Comparison of ENCODE assay signal across 11 cellular contexts in the genomic region with DNA sequence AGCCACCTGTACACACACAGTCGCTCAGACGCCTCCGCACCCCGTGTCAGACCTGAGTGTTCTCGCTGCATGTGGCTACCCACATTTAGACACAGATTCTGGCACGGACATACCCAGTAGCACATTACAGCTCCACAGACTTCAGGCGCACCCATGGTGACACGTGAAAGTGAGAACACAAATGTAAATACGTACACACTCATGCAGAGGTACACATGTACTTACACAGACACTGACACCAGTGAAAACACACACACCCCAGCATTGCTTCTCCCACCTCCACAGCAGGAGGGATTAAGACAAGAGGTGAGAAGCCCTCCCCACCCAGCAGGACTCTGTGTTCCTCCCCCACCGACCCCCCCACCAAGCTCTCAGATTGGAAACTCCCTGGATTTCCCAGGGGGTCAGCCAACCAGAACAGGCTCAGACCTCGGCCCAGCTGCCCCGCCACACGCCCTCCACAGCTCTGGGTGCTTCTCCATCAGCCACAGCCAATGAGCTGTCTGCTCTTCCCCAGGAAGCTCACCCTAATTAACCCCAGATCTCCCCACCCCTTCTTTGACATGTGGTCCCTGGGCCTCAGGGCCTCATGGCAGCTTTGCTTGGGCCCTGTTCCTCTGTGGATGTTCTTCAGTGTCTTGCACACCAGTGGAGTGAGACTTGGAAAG. TPM values are rescaled to one million over a fixed set of nuclear protein-coding genes. Genes with fewer than 3 reads are reported as not detected.
DNase-seq lines count a peak whose midpoint lies in the region; ATAC-seq lines count a peak whose summit lies in the region.
"Had no signal": no experiment of that assay in that cellular context is flagged by ENCODE, and none has a peak within 500 bp of the region (broad histone marks: within the 10 kb centered on the region; RNA-seq: fewer than 3 reads in every experiment).

No MANE protein-coding gene starts in this region.

- H3K18ac ChIP-seq in trophoblast cell (ENCODE audit: low read length), result no peak overlapping the region

- no peak overlapping the region for H3K14ac ChIP-seq in trophoblast cell (ENCODE audit: low read length)

- H2AFZ ChIP-seq in trophoblast cell (ENCODE audit: insufficient read depth, low read length, poor library complexity), result no peak overlapping the region
- H2AFZ ChIP-seq: PC-9 had no signal

- H2BK120ac ChIP-seq in trophoblast cell (ENCODE audit: insufficient read depth, low read length, poor library complexity), result no peak overlapping the region

- no peaks in the 10 kb centered on the region for H3K36me3 Mint-ChIP-seq in stimulated activated memory B cell treated with anti-CD40 and anti-IgM and Interleukin-4, amounts not matched to agents 10 μg/mL and 1 μg/mL and 100 μg/mL, for 72 hours

- no peak overlapping the region for H2AK5ac ChIP-seq in trophoblast cell (ENCODE audit: low read length)

- H3K23ac ChIP-seq in trophoblast cell (ENCODE audit: low read length), result no peak overlapping the region

- no peak overlapping the region for H2BK12ac ChIP-seq in trophoblast cell (ENCODE audit: low read length)

- no peak overlapping the region for H4K91ac ChIP-seq in trophoblast cell (ENCODE audit: low read depth, low read length)

- no peak overlapping the region for H3K4me2 ChIP-seq in trophoblast cell (ENCODE audit: low read length)
- H3K4me2 ChIP-seq: PC-9 had no signal

- H3K4me3 Mint-ChIP-seq in stimulated activated memory B cell treated with anti-CD40 and anti-IgM and Interleukin-4, amounts not matched to agents 10 μg/mL and 1 μg/mL and 100 μg/mL, for 72 hours, result peak overlapping the region; percentile 10
- H3K4me3 Mint-ChIP-seq: dendritic cell treated with granulocyte-macrophage colony-stimulating factor and Interleukin-4, amounts not matched to agents 40 ng/mL and 50 ng/mL, for 4 days had no signal

- no peaks in the 10 kb centered on the region for H3K9me3 Mint-ChIP-seq in stimulated activated memory B cell treated with anti-CD40 and anti-IgM and Interleukin-4, amounts not matched to agents 10 μg/mL and 1 μg/mL and 100 μg/mL, for 72 hours
- H3K9me3 Mint-ChIP-seq: dendritic cell treated with granulocyte-macrophage colony-stimulating factor and Interleukin-4, amounts not matched to agents 40 ng/mL and 50 ng/mL, for 4 days had no signal

- no peak overlapping the region for H3K4ac ChIP-seq in trophoblast cell (ENCODE audit: low read depth, low read length)

- H3K4me1 Mint-ChIP-seq in stimulated activated memory B cell treated with anti-CD40 and anti-IgM and Interleukin-4, amounts not matched to agents 10 μg/mL and 1 μg/mL and 100 μg/mL, for 72 hours, result peaks cover 21% of the 10 kb centered on the region

- H3K27me3 Mint-ChIP-seq in stimulated activated memory B cell treated with anti-CD40 and anti-IgM and Interleukin-4, amounts not matched to agents 10 μg/mL and 1 μg/mL and 100 μg/mL, for 72 hours, result peaks cover 9% of the 10 kb centered on the region

- no peak overlapping the region for H4K12ac ChIP-seq in trophoblast cell (ENCODE audit: low read depth, low read length)

- H3K79me2 ChIP-seq in trophoblast cell (ENCODE audit: control insufficient read depth, insufficient read depth, low read length, poor library complexity), result no peaks in the 10 kb centered on the region

- WGBS in trophoblast cell (ENCODE audit: extremely low coverage, insufficient coverage, insufficient read length), result no CpG with 5 or more reads among the region's 13 CpGs

- H3K36me3 ChIP-seq in trophoblast cell (ENCODE audit: control insufficient read depth in 1 of 2, insufficient read depth in 2 of 2, low read length in 2 of 2), result no peaks in the 10 kb centered on the region

- peak overlapping the region; percentile 3 for H3K27ac Mint-ChIP-seq in stimulated activated memory B cell treated with anti-CD40 and anti-IgM and Interleukin-4, amounts not matched to agents 10 μg/mL and 1 μg/mL and 100 μg/mL, for 72 hours
- H3K27ac Mint-ChIP-seq: dendritic cell treated with granulocyte-macrophage colony-stimulating factor and Interleukin-4, amounts not matched to agents 40 ng/mL and 50 ng/mL, for 4 days had no signal

- peak; percentile 76 for ATAC-seq in GM18511 (IDR thresholded peaks at IDR 0.05; ENCODE audit: unreplicated experiment)
- peak; percentile 65 for ATAC-seq in GM21723 (IDR thresholded peaks at IDR 0.05; ENCODE audit: unreplicated experiment)
- ATAC-seq in stimulated activated memory B cell treated with anti-CD40 and anti-IgM and Interleukin-4, amounts not matched to agents 10 μg/mL and 1 μg/mL and 100 μg/mL, for 72 hours, result peak; percentile 82

- H3K4me1 ChIP-seq in trophoblast cell (ENCODE audit: control insufficient read depth in 1 of 2, insufficient read depth in 2 of 2, low read length in 2 of 2), result peaks cover 3 to 5% of the 10 kb centered on the region in 2 experiments

- H3K9me3 ChIP-seq in trophoblast cell (ENCODE audit: insufficient read depth, low read depth, low read length), result no peaks in the 10 kb centered on the region

- no peak overlapping the region for H3K9ac ChIP-seq in trophoblast cell (ENCODE audit: low read length)

- no peak overlapping the region for H2BK5ac ChIP-seq in trophoblast cell (ENCODE audit: low read depth, low read length, poor library complexity)

- no peak overlapping the region for H4K8ac ChIP-seq in trophoblast cell (ENCODE audit: low read depth, low read length)

- no peak overlapping the region for H3K27ac ChIP-seq in trophoblast cell (ENCODE audit: low read depth, low read length)
- H3K27ac ChIP-seq: PC-9 had no signal

- no peaks in the 10 kb centered on the region for H3K27me3 ChIP-seq in trophoblast cell (ENCODE audit: insufficient read depth, low read length)

- DNase-seq in NCI-H524 treated with DMSO at 0.1 percent for 48 hours (lab: John Stamatoyannopoulos, UW) (peak; percentile 99), NCI-H2029 (lab: John Stamatoyannopoulos, UW) (no peak), trophoblast cell (no peak)
- no peak for DNase-seq in central memory CD4-positive, alpha-beta T cell
- DNase-seq: activated CD4-positive, CD25-positive, alpha-beta regulatory T cell; activated naive CD4-positive, alpha-beta T cell; PC-9 had no signal

- H3K4me3 ChIP-seq in trophoblast cell (ENCODE audit: low read depth, low read length), result no peak overlapping the region
- H3K4me3 ChIP-seq: PC-9 had no signal

- no peaks in the 10 kb centered on the region for H3K79me1 ChIP-seq in trophoblast cell (ENCODE audit: low read length)

RNA-seq across cellular contexts. Expression of a gene that starts 5.3 kb away (rescaled TPM):
- polyA plus RNA-seq in trophoblast cell (2013), result 0.05 and 0.12 TPM in 2 replicates

RNA-seq across cellular contexts. Expression of a gene that starts 27.4 kb away (rescaled TPM):
- not detected in 2 replicates for polyA plus RNA-seq in trophoblast cell (2013)

RNA-seq across cellular contexts. Expression of a gene that starts 51.6 kb away (rescaled TPM):
- 31.6 and 32.7 TPM in 2 replicates for polyA plus RNA-seq in trophoblast cell (2013)
